In the genomic region with DNA sequence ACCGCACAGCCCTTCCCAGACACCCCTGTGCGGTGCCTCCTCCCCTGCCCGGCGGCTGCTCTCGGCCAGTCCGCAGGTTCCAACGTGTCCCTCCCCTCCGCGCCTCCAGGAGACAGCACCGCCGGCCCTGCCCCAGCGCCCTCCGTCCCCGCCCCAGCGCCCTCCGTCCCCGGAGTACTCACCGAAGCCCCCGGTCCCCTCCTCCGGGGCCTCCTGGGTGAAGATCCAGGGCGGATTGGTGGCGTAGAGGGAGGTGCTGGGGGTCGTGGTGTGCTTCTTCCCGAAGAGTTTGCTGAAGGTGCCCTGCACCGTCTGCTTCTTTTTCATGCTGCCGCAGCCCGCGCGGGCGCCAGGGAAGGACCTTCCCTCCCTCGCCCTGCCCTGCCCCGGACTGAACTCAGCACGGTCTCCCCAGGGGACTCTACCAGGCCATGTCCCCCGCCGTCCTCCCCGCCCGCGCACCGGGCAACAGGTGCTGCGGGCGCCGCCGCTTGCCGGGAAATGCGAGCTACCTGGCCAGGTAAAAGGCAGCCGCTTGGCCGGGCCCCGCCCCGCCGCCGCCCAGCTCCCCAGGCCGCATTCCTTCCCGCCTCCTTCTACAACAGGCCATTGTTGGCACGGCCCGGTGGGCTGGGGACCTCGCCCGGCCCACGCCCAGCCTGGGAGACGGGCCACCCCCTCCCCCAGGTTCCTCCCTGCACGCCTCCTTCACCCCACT, we compare ENCODE assay signal across 8 cellular contexts. TPM values are rescaled to one million over a fixed set of nuclear protein-coding genes. Genes with fewer than 3 reads are reported as not detected.
DNase-seq lines count a peak whose midpoint lies in the region; ATAC-seq, FAIRE-seq and TF ChIP-seq lines count a peak whose summit lies in the region.

A gene with protein sequence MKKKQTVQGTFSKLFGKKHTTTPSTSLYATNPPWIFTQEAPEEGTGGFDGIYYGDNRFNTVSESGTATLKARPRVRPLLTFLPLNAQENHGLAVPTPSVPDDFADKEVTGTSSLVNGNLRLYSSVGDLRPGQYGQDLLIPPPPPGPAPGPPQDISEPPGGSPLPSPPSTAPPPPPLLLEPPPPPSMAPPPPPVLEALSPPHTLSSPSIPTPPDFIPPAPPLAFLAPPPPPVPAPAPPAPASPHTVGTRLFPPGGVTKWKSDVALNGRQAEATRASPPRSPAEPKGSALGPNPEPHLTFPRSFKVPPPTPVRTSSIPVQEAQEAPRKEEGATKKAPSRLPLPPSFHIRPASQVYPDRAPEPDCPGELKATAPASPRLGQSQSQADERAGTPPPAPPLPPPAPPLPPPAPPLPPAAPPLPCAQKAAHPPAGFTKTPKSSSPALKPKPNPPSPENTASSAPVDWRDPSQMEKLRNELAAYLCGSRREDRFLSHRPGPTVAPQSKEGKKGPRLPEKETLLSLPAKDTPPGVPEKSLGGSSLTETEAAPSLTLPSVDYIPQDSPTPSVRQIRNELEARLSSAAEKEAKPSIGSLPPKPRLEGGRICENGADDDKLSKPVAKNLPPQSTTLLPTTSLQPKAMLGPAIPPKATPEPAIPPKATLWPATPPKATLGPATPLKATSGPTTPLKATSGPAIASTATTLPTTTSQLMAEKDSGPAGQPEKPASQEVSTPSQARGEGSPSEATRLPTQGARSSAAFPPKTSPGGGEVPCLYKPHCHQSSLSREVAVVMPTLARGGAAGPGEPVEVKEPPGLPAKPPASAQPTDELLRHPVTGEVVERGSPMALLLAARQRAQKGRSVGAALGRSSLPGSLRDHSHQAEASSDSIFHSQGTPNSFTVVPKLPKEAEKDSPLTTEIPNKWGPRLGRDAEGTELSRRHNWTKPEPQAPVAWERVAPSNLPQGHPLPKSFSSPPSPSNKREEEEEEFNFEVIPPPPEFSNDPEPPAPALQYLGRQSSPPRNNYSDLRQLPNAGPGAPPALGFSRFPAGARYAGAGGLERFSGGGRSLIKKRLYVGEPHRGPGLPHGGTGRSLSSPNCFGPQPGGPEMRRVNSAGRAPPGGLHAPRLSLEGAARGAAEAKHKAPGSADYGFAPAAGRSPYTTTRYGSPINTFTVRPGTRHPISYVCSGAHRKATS (minus strand): TSS at position 503 of the 718 bp plus-strand sequence. CDS start 176 bp downstream, at position 327.

- no peak for TF ChIP-seq EP300 in suprapubic skin (IDR thresholded peaks at IDR 0.05)

- H3K4me1 ChIP-seq in IMR-90 (ENCODE audit: control insufficient read depth, insufficient read depth, low read length) = peaks cover 17% of the 10 kb centered on the region
- H3K4me1 ChIP-seq in kidney (ENCODE audit: control insufficient read depth in 1 of 2, insufficient read depth in 1 of 2, low read depth in 1 of 2, low read length in 2 of 2) = peaks cover 16% of the 10 kb centered on the region in 2 donors
- peaks cover 52% of the 10 kb centered on the region for H3K4me1 ChIP-seq in suprapubic skin

- H3K56ac ChIP-seq in IMR-90 (ENCODE audit: extremely low read depth, insufficient read depth, low read length) = peak within 1 kb of the TSS; percentile 91

- peak within 1 kb of the TSS; percentile 83 for H3K4me2 ChIP-seq in IMR-90 (ENCODE audit: low read depth, low read length)

- BruUV-seq in IMR-90 (replicated peaks; lab: Mats Ljungman, UMichigan) = no TSS peak

- peak within 1 kb of the TSS; percentile 98 for H3K4ac ChIP-seq in IMR-90 (ENCODE audit: low read depth, low read length)

- H3K27ac ChIP-seq in IMR-90 (ENCODE audit: insufficient read depth, low read length) (peak within 1 kb of the TSS; percentile 95), kidney (ENCODE audit: low read depth in 2 of 2, low read length in 2 of 2) (peak within 1 kb of the TSS in 1 of 2 donors; percentile 37), suprapubic skin (peak within 1 kb of the TSS; percentile 89)

- H3K4me1 Mint-ChIP-seq in brain = peaks cover 29% of the 10 kb centered on the region

- CTCF ChIA-PET in IMR-90 (lab: Yijun Ruan, JAX) = interaction anchor here (0.6 kb wide), 1 partner anchor 31 kb away, joined by 3 read pairs; no protein-coding TSS in a partner anchor

- H3K9me3 ChIP-seq in IMR-90 (ENCODE audit: control insufficient read depth, insufficient read depth, low read length) = no peaks in the 10 kb centered on the region
- H3K9me3 ChIP-seq in kidney (ENCODE audit: control insufficient read depth in 1 of 2, low read length in 2 of 2) = no peaks in the 10 kb centered on the region
- H3K9me3 ChIP-seq in suprapubic skin = no peaks in the 10 kb centered on the region

- FAIRE-seq in kidney (lab: Jason Lieb, UNC) = no peak

- intact Hi-C loops in IMR-90 (cut with micrococcal nuclease) (no loop called here), kidney (cut with DNase I) (no loop called here)

- H3K27me3 ChIP-seq in IMR-90 (ENCODE audit: control insufficient read depth, insufficient read depth, low read length) (no peaks in the 10 kb centered on the region), suprapubic skin (no peaks in the 10 kb centered on the region)

- H3K9me1 ChIP-seq in IMR-90 (ENCODE audit: insufficient read depth, low read length) = peaks cover 26% of the 10 kb centered on the region

- peak within 1 kb of the TSS; percentile 91 for H4K5ac ChIP-seq in IMR-90 (ENCODE audit: low read depth, low read length)

- peak within 1 kb of the TSS; percentile 95 to 98 for H4K8ac ChIP-seq in IMR-90 (ENCODE audit: low read depth in 2 of 2, low read length in 2 of 2)

- peak within 1 kb of the TSS; percentile 94 for H2AFZ ChIP-seq in IMR-90 (replicated peaks; ENCODE audit: low read length, poor library complexity)

- peak within 1 kb of the TSS; percentile 99; the same call in 2 of the 3 replicates for H2BK15ac ChIP-seq in IMR-90 (ENCODE audit: low read depth, low read length)

- in situ Hi-C loops in IMR-90 (cut with MboI; ENCODE audit: low sequenced_read_pairs) = no loop called here

- H3K4me3 ChIP-seq in AG09309 (ENCODE audit: control insufficient read depth, low read depth, low read length) (peak within 1 kb of the TSS; percentile 67), IMR-90 (ENCODE audit: insufficient read depth, low read depth, low read length) (peak within 1 kb of the TSS; percentile 49), kidney (ENCODE audit: low read length in 2 of 2) (peak within 1 kb of the TSS; percentile 55 to 58), suprapubic skin (peak within 1 kb of the TSS; percentile 53)

- ATAC-seq in IMR-90 (ENCODE audit: low read depth) (peak; percentile 48), GM18858 (IDR thresholded peaks at IDR 0.05; ENCODE audit: unreplicated experiment) (no peak)

- peaks cover 43% of the 10 kb centered on the region for H3K27me3 Mint-ChIP-seq in brain

- TF ChIP-seq POLR2A in IMR-90 (IDR thresholded peaks at IDR 0.05; ENCODE audit: low read depth, low read length) = no peak
- TF ChIP-seq POLR2A in suprapubic skin (IDR thresholded peaks at IDR 0.05) = peak in 1 of 2 donors; percentile 15

- POLR2A ChIA-PET in IMR-90 (lab: Charles Lee; ENCODE audit: unreplicated experiment) = no interaction called here

- peak within 1 kb of the TSS; percentile 90 for H2BK5ac ChIP-seq in IMR-90 (ENCODE audit: low read depth, low read length, poor library complexity, severe bottlenecking)

- H3K14ac ChIP-seq in IMR-90 (replicated peaks; ENCODE audit: low read depth, low read length) = peak within 1 kb of the TSS; percentile 98

- peaks cover 0 to 3% (median 0%) of the 10 kb centered on the region in 5 experiments for H3K9me3 Mint-ChIP-seq in brain

- peak within 1 kb of the TSS; percentile 93 for H2BK120ac ChIP-seq in IMR-90 (ENCODE audit: low read depth, low read length)

- 1% methylated on average over 12 of the region's 60 CpGs; no CpG with 5 or more reads in 1 of the 2 experiments for WGBS in IMR-90 (ENCODE audit: extremely low coverage in 2 of 2, insufficient read length in 1 of 2), 2 experiments
- WGBS in suprapubic skin = 3% methylated on average over 13 of the region's 60 CpGs

- TF ChIP-seq CTCF in AG09309 (IDR thresholded peaks at IDR 0.05; ENCODE audit: control insufficient read depth, insufficient read depth, low read depth, low read length, missing control alignments) (no peak), IMR-90 (conservative IDR thresholded peaks at IDR 0.05; ENCODE audit: low read depth, low read length) (no peak), brain (conservative IDR thresholded peaks at IDR 0.05) (no peak), kidney (IDR thresholded peaks at IDR 0.05; ENCODE audit: borderline replicate concordance, extremely low read depth, insufficient read depth) (no peak), suprapubic skin (IDR thresholded peaks at IDR 0.05) (no peak)

- DNase-seq in AG09309 (ENCODE audit: low read depth) (no peak), IMR-90 (no peak), kidney (peak; percentile 93), suprapubic skin (ENCODE audit: low spot score in 2 of 2) (peak; percentile 80 to 86), HuH-7.5 (ENCODE audit: low spot score) (no peak), RPMI8226 (no peak)

- H3K36me3 ChIP-seq in IMR-90 (ENCODE audit: control insufficient read depth, insufficient read depth, low read length) (no peaks in the 10 kb centered on the region), kidney (ENCODE audit: control insufficient read depth in 1 of 2, insufficient read depth in 2 of 2, low read length in 2 of 2) (no peaks in the 10 kb centered on the region), suprapubic skin (no peaks in the 10 kb centered on the region)

- H3K4me3 Mint-ChIP-seq in brain = peak within 1 kb of the TSS; percentile 49 to 74 (median 62)

- H4K91ac ChIP-seq in IMR-90 (ENCODE audit: insufficient read depth, low read depth, low read length) = peak within 1 kb of the TSS; percentile 98

- H2AK5ac ChIP-seq in IMR-90 (ENCODE audit: low read depth, low read length) = peak within 1 kb of the TSS; percentile 99

- no peak for TF ChIP-seq RAD21 in IMR-90 (IDR thresholded peaks at IDR 0.05; ENCODE audit: low read length)

- peak within 1 kb of the TSS; percentile 98 for H3K23ac ChIP-seq in IMR-90 (ENCODE audit: low read depth, low read length)

- H3K18ac ChIP-seq in IMR-90 (ENCODE audit: low read depth, low read length) = peak within 1 kb of the TSS; percentile 96

- dilution Hi-C loops in IMR-90 (cut with HindIII; ENCODE audit: low sequenced_read_pairs, unreplicated experiment) = no loop called here

- peak within 1 kb of the TSS; percentile 99 for H2AK9ac ChIP-seq in IMR-90 (replicated peaks; ENCODE audit: low read depth, low read length, poor library complexity)

- peak within 1 kb of the TSS; percentile 80 for H2BK20ac ChIP-seq in IMR-90 (ENCODE audit: low read depth, low read length)

- H3K36me3 Mint-ChIP-seq in brain = no peaks in the 10 kb centered on the region

- H3K9ac ChIP-seq in IMR-90 (ENCODE audit: low read depth, low read length) (peak within 1 kb of the TSS; percentile 86), kidney (ENCODE audit: low read length in 2 of 2) (peak within 1 kb of the TSS in 1 of 2 donors; percentile 59)

- H3K27ac Mint-ChIP-seq in brain = no peak within 1 kb of the TSS

- H3K79me1 ChIP-seq in IMR-90 (ENCODE audit: low read depth in 1 of 2, low read length in 2 of 2) = peaks cover 0 to 50% of the 10 kb centered on the region in 2 experiments; a peak in 2 of 4 replicates

- no peaks in the 10 kb centered on the region for H4K20me1 ChIP-seq in IMR-90 (ENCODE audit: insufficient read depth, low read length)

RNA-seq across cellular contexts. Expression of the gene that starts here (rescaled TPM):
- 0.72 and 1.1 TPM in 2 replicates for total RNA-seq in IMR-90 (2012; rRNA removed)
- 1.7 and 1.8 TPM in 2 replicates for polyA plus RNA-seq in IMR-90 (2012; rRNA removed)
- polyA plus RNA-seq in IMR-90 (2012; cell fraction: cytosol; rRNA removed) = 1.6 and 1.7 TPM in 2 replicates
- polyA plus RNA-seq in IMR-90 (2012; cell fraction: nucleus; rRNA removed; ENCODE audit: low replicate concordance) = 3.0 and 3.3 TPM in 2 replicates
- 0.34 TPM for polyA plus RNA-seq in brain (ENCODE audit: insufficient read depth, low read depth, low replicate concordance)
- total RNA-seq in kidney = 42.7 TPM
- polyA plus RNA-seq in kidney (ENCODE audit: insufficient read depth, low read depth, low replicate concordance) = 5.6 TPM
- total RNA-seq in suprapubic skin = 100 to 1,000 TPM; 112 to 150 (median 122) TPM

Comparison
In these comparisons a context has a peak if more than half of its experiments do, and no peak if none do; other contexts are left out.
1. RNA of the gene that starts here (total RNA-seq): 112 to 150 TPM in suprapubic skin and 42.7 TPM in kidney (single experiment); 0.72 to 1.1 TPM in IMR-90; every median in the first group is over 10 times any median in the second.
2. DNase-seq: peak in kidney (single experiment) and suprapubic skin (2 of 2); none in AG09309 (single experiment), IMR-90 (single experiment), HuH-7.5 (single experiment) and RPMI8226 (single experiment).
3. Peak in every context shown above with its lines, with median percentiles within 50 percentile points of each other: H3K4me3 ChIP-seq.